ENCODE assay signal across 10 cellular contexts in genomic region chr13:24097667-24098066, GRCh38.
DNase-seq lines count a peak whose midpoint lies in the region; ATAC-seq lines count a peak whose summit lies in the region.
"Had no signal": no experiment of that assay in that cellular context is flagged by ENCODE, and none has a peak within 500 bp of the region (broad histone marks: within the 10 kb centered on the region; RNA-seq: fewer than 3 reads in every experiment).

No MANE protein-coding gene starts in this region.

- H3K4me1 Mint-ChIP-seq in activated T-cell treated with anti-CD3 and anti-CD28 coated beads, Interleukin-2, amount 50 U/mL, for 72 hours (ENCODE audit: low read depth): peaks cover 29% of the 10 kb centered on the region

- H3K4me3 Mint-ChIP-seq in activated T-cell treated with anti-CD3 and anti-CD28 coated beads, Interleukin-2, amount 50 U/mL, for 72 hours: peak overlapping the region; percentile 73 to 75

- peaks cover 34% of the 10 kb centered on the region for H3K27me3 Mint-ChIP-seq in activated T-cell treated with anti-CD3 and anti-CD28 coated beads, Interleukin-2, amount 50 U/mL, for 72 hours (ENCODE audit: low read depth)

- intact Hi-C loops in sciatic nerve (cut with DNase I): no loop called here

- H3K9me3 Mint-ChIP-seq in activated T-cell treated with anti-CD3 and anti-CD28 coated beads, Interleukin-2, amount 50 U/mL, for 72 hours: no peaks in the 10 kb centered on the region

- peaks cover 0 to 1% of the 10 kb centered on the region in 2 donors for H3K36me3 Mint-ChIP-seq in activated T-cell treated with anti-CD3 and anti-CD28 coated beads, Interleukin-2, amount 50 U/mL, for 72 hours (ENCODE audit: insufficient read depth in 2 of 2)

- ATAC-seq in HG03354 (IDR thresholded peaks at IDR 0.05; ENCODE audit: poor library complexity, severe bottlenecking, unreplicated experiment): peak; percentile 51
- ATAC-seq in activated T-cell treated with anti-CD3 and anti-CD28 coated beads, Interleukin-2, amount 50 U/mL, for 72 hours (replicated peaks in 1 of 2): peak; percentile 73 to 74
- ATAC-seq in sciatic nerve: no peak
- ATAC-seq in esophagus mucosa: no peak

- peak; percentile 73 for DNase-seq in activated CD8-positive, alpha-beta memory T cell treated with anti-CD3 and anti-CD28 coated beads for 24 hours
- no peak for DNase-seq in activated CD8-positive, alpha-beta memory T cell treated with anti-CD3 and anti-CD28 coated beads, Interleukin-2, amount 50 U/mL, for 48 hours
- peak; percentile 42 to 55 for DNase-seq in activated T-cell treated with anti-CD3 and anti-CD28 coated beads, Interleukin-2, amount 50 U/mL, for 72 hours
- DNase-seq in stimulated activated CD8-positive, alpha-beta memory T cell treated with anti-CD3 and anti-CD28 coated beads, Interleukin-15, amount 100 ng/mL, for 48 hours (ENCODE audit: low read depth in 2 of 2): peak; percentile 11 to 21
- no peak for DNase-seq in sciatic nerve (ENCODE audit: low spot score)
- DNase-seq in NCI-H524 (lab: John Stamatoyannopoulos, UW): no peak
- DNase-seq: NCI-H1694, thyroid gland had no signal

- peak overlapping the region; percentile 67 for H3K27ac Mint-ChIP-seq in activated T-cell treated with anti-CD3 and anti-CD28 coated beads, Interleukin-2, amount 50 U/mL, for 72 hours

Comparison
In these comparisons a context has a peak if more than half of its experiments do, and no peak if none do; other contexts are left out.
1. DNase-seq: peak in activated CD8-positive, alpha-beta memory T cell treated with anti-CD3 and anti-CD28 coated beads for 24 hours (single experiment), activated T-cell treated with anti-CD3 and anti-CD28 coated beads, Interleukin-2, amount 50 U/mL, for 72 hours (2 of 2) and stimulated activated CD8-positive, alpha-beta memory T cell treated with anti-CD3 and anti-CD28 coated beads, Interleukin-15, amount 100 ng/mL, for 48 hours (2 of 2); none in activated CD8-positive, alpha-beta memory T cell treated with anti-CD3 and anti-CD28 coated beads, Interleukin-2, amount 50 U/mL, for 48 hours (single experiment), sciatic nerve (single experiment) and NCI-H524 (0 of 2).
2. ATAC-seq: peak in HG03354 (single experiment) and activated T-cell treated with anti-CD3 and anti-CD28 coated beads, Interleukin-2, amount 50 U/mL, for 72 hours (2 of 2); none in sciatic nerve (single experiment) and esophagus mucosa (single experiment).